1 cellular context compared by ENCODE assay signal in the genomic region with DNA sequence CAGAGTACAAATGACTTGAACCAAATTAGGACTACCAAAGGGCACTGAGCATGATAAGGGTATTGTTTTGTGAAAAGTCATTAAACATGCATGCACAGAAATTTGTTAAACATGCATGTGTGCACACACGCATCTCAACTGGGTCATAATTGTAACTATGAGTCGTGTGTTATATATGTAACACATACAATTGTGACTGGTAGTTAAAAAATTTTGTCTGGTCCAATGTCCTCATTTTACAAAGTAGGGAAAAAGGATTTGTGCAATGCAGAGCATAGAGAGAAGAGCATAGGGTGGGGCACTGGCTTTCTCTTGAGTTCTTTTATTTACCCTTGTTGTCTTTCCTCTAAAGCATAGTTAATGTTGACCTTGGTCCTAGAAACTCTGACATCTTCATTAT.
TF ChIP-seq lines count a peak whose summit lies in the region.

No MANE protein-coding gene starts in this region.

TF ChIP-seq in A549, 52 proteins besides CTCF, POLR2A, EP300 and RAD21 (continued from another document):
- TF ChIP-seq KDM1A (IDR thresholded peaks at IDR 0.05; ENCODE audit: low read depth): no peak
- TF ChIP-seq ESRRA (IDR thresholded peaks at IDR 0.05; ENCODE audit: borderline replicate concordance, low read length): no peak
- no peak for TF ChIP-seq FOSB (CRISPR knock-in tag; IDR thresholded peaks at IDR 0.05)
- TF ChIP-seq, protein P1, sequence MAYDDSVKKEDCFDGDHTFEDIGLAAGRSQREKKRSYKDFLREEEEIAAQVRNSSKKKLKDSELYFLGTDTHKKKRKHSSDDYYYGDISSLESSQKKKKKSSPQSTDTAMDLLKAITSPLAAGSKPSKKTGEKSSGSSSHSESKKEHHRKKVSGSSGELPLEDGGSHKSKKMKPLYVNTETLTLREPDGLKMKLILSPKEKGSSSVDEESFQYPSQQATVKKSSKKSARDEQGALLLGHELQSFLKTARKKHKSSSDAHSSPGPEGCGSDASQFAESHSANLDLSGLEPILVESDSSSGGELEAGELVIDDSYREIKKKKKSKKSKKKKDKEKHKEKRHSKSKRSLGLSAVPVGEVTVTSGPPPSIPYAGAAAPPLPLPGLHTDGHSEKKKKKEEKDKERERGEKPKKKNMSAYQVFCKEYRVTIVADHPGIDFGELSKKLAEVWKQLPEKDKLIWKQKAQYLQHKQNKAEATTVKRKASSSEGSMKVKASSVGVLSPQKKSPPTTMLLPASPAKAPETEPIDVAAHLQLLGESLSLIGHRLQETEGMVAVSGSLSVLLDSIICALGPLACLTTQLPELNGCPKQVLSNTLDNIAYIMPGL (CRISPR knock-in tag; IDR thresholded peaks at IDR 0.05; ENCODE audit: borderline replicate concordance): no peak
- TF ChIP-seq RARB (CRISPR knock-in tag; IDR thresholded peaks at IDR 0.05): no peak
- no peak for TF ChIP-seq MAZ (IDR thresholded peaks at IDR 0.05; ENCODE audit: borderline replicate concordance, low read depth, low read length)
TF ChIP-seq in A549: peak in this region for 0.
